Comparison of ENCODE assay signal across 8 cellular contexts in genomic region chr12:52036587-52037171, GRCh38. TPM values are rescaled to one million over a fixed set of nuclear protein-coding genes. Genes with fewer than 3 reads are reported as not detected.
DNase-seq lines count a peak whose midpoint lies in the region; ATAC-seq and TF ChIP-seq lines count a peak whose summit lies in the region.

No MANE protein-coding gene starts in this region.

- peak; percentile 94 for DNase-seq in right atrium auricular region (ENCODE audit: low spot score)
- peak; percentile 90 to 95 for DNase-seq in psoas muscle
- DNase-seq in uterus: peak; percentile 91 to 94

- H3K4me3 Mint-ChIP-seq in T-helper 1 cell treated with Interleukin-12 subunit alpha and Interleukin-12 subunit beta and Interleukin-4 antibody, amounts not matched to agents 30 μg/mL and 1 μg/mL, for 36 hours: peak overlapping the region; percentile 42

- peak; percentile 45 for TF ChIP-seq EP300 in Ishikawa (IDR thresholded peaks at IDR 0.05; ENCODE audit: borderline replicate concordance)

- WGBS in psoas muscle, 3 donors: 4 to 21% (median 4%) methylated on average over 27 to 53 of the region's 53 CpGs

- peak overlapping the region; percentile 85 for H3K4me3 ChIP-seq in BLaER1
- H3K4me3 ChIP-seq in right atrium auricular region: peak overlapping the region; percentile 81 to 86
- H3K4me3 ChIP-seq in psoas muscle: peak overlapping the region; percentile 62
- peak overlapping the region; percentile 22 to 29 for H3K4me3 ChIP-seq in uterus

- H3K4me1 ChIP-seq in BLaER1 (peaks cover 85% of the 10 kb centered on the region), right atrium auricular region (peaks cover 0 to 76% of the 10 kb centered on the region in 2 donors), psoas muscle (peaks cover 55% of the 10 kb centered on the region), uterus (peaks cover 13 to 18% of the 10 kb centered on the region in 2 donors)

- ATAC-seq in GM19395 (IDR thresholded peaks at IDR 0.05; ENCODE audit: unreplicated experiment) (peak; percentile 41), psoas muscle (peak; percentile 72 to 79 (median 72))

- H3K4me1 Mint-ChIP-seq in T-helper 1 cell treated with Interleukin-12 subunit alpha and Interleukin-12 subunit beta and Interleukin-4 antibody, amounts not matched to agents 30 μg/mL and 1 μg/mL, for 36 hours (ENCODE audit: low read depth): peaks cover 29% of the 10 kb centered on the region

- no peaks in the 10 kb centered on the region for H3K9me3 Mint-ChIP-seq in T-helper 1 cell treated with Interleukin-12 subunit alpha and Interleukin-12 subunit beta and Interleukin-4 antibody, amounts not matched to agents 30 μg/mL and 1 μg/mL, for 36 hours

- intact Hi-C loops in psoas muscle (cut with DNase I) (no loop called here), uterus (cut with DNase I; ENCODE audit: low total_unique reads) (no loop called here)

- H3K27ac ChIP-seq in BLaER1 (peak overlapping the region; percentile 67), angular gyrus (ENCODE audit: low read depth, low read length) (peak overlapping the region; percentile 85), right atrium auricular region (peak overlapping the region; percentile 94 to 99), psoas muscle (peak overlapping the region; percentile 93), uterus (peak overlapping the region; percentile 96 to 98)

- H3K9me3 ChIP-seq in BLaER1: no peaks in the 10 kb centered on the region
- H3K9me3 ChIP-seq in right atrium auricular region: no peaks in the 10 kb centered on the region
- H3K9me3 ChIP-seq in psoas muscle: no peaks in the 10 kb centered on the region
- H3K9me3 ChIP-seq in uterus: no peaks in the 10 kb centered on the region

- peak overlapping the region; percentile 70 for H3K9ac ChIP-seq in BLaER1

- H3K36me3 Mint-ChIP-seq in T-helper 1 cell treated with Interleukin-12 subunit alpha and Interleukin-12 subunit beta and Interleukin-4 antibody, amounts not matched to agents 30 μg/mL and 1 μg/mL, for 36 hours (ENCODE audit: low read depth): no peaks in the 10 kb centered on the region

- no peak overlapping the region for H3K27ac Mint-ChIP-seq in T-helper 1 cell treated with Interleukin-12 subunit alpha and Interleukin-12 subunit beta and Interleukin-4 antibody, amounts not matched to agents 30 μg/mL and 1 μg/mL, for 36 hours

- TF ChIP-seq CTCF in right atrium auricular region (IDR thresholded peaks at IDR 0.05): no peak
- TF ChIP-seq CTCF in psoas muscle (IDR thresholded peaks at IDR 0.05): no peak
- peak in 2 of 4 experiments; percentile 12 to 25 for TF ChIP-seq CTCF in uterus (IDR thresholded peaks at IDR 0.05)

- peak; percentile 68 to 74 for TF ChIP-seq POLR2A in uterus (IDR thresholded peaks at IDR 0.05)

- H4K20me1 ChIP-seq in BLaER1: peaks cover 36% of the 10 kb centered on the region

- no peaks in the 10 kb centered on the region for H3K27me3 ChIP-seq in BLaER1
- no peaks in the 10 kb centered on the region for H3K27me3 ChIP-seq in right atrium auricular region
- no peaks in the 10 kb centered on the region for H3K27me3 ChIP-seq in psoas muscle (ENCODE audit: insufficient read depth in 3 of 3, low read length in 2 of 3)
- no peaks in the 10 kb centered on the region for H3K27me3 ChIP-seq in uterus

- no peak for TF ChIP-seq RAD21 in Ishikawa (IDR thresholded peaks at IDR 0.05; ENCODE audit: low read depth)

- no peaks in the 10 kb centered on the region for H3K36me3 ChIP-seq in BLaER1
- H3K36me3 ChIP-seq in right atrium auricular region: no peaks in the 10 kb centered on the region
- no peaks in the 10 kb centered on the region for H3K36me3 ChIP-seq in psoas muscle (ENCODE audit: insufficient read depth in 1 of 2, low read depth in 1 of 2)
- H3K36me3 ChIP-seq in uterus: no peaks in the 10 kb centered on the region

- H3K4me2 ChIP-seq in BLaER1: peak overlapping the region; percentile 97

- peaks cover 49% of the 10 kb centered on the region for H3K27me3 Mint-ChIP-seq in T-helper 1 cell treated with Interleukin-12 subunit alpha and Interleukin-12 subunit beta and Interleukin-4 antibody, amounts not matched to agents 30 μg/mL and 1 μg/mL, for 36 hours (ENCODE audit: low read depth)

TF ChIP-seq in Ishikawa, 13 proteins besides CTCF, POLR2A, EP300 and RAD21:
- no peak for TF ChIP-seq ZBTB7A (IDR thresholded peaks at IDR 0.05; ENCODE audit: low read depth)
- no peak; the same call in 1 of the 2 replicates for TF ChIP-seq TAF1 (IDR thresholded peaks at IDR 0.05; ENCODE audit: low read depth)
- TF ChIP-seq, protein P1, sequence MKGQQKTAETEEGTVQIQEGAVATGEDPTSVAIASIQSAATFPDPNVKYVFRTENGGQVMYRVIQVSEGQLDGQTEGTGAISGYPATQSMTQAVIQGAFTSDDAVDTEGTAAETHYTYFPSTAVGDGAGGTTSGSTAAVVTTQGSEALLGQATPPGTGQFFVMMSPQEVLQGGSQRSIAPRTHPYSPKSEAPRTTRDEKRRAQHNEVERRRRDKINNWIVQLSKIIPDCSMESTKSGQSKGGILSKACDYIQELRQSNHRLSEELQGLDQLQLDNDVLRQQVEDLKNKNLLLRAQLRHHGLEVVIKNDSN (IDR thresholded peaks at IDR 0.05): no peak
- no peak for TF ChIP-seq FOXM1 (IDR thresholded peaks at IDR 0.05; ENCODE audit: borderline replicate concordance, low read depth)
- TF ChIP-seq, protein P2, sequence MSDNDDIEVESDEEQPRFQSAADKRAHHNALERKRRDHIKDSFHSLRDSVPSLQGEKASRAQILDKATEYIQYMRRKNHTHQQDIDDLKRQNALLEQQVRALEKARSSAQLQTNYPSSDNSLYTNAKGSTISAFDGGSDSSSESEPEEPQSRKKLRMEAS (IDR thresholded peaks at IDR 0.05): no peak
- TF ChIP-seq NFIC (IDR thresholded peaks at IDR 0.05): 0 out of 2 replicates have a peak, but pooled peaks have one; percentile 30
- TF ChIP-seq EGR1 (IDR thresholded peaks at IDR 0.05): peak; percentile 23; the same call in 1 of the 2 replicates
- no peak for TF ChIP-seq REST (IDR thresholded peaks at IDR 0.05; ENCODE audit: low read depth)
- peak; percentile 75 for TF ChIP-seq TCF12 (IDR thresholded peaks at IDR 0.05; ENCODE audit: low read depth)
- TF ChIP-seq CREB1 (IDR thresholded peaks at IDR 0.05; ENCODE audit: low read depth): peak; percentile 79
- TF ChIP-seq CEBPB (IDR thresholded peaks at IDR 0.05): peak; percentile 53; the same call in 1 of the 2 replicates
- TF ChIP-seq YY1 (IDR thresholded peaks at IDR 0.05; ENCODE audit: low read depth): no peak
- TF ChIP-seq TEAD4 (IDR thresholded peaks at IDR 0.05): peak; percentile 78

RNA-seq across cellular contexts. Expression of gene NR4A1, which starts 14.6 kb away (rescaled TPM):
- total RNA-seq in right atrium auricular region (100 to 1,000 TPM; 150 to 238 TPM), psoas muscle (10 to 100 TPM; 17.5 to 92.8 (median 56.9) TPM), uterus (100 to 1,000 TPM in 3 of 4 donors, 10 to 100 TPM in 1; 31.7 to 297 (median 135) TPM)
- 10 to 100 TPM; 35.5 to 74.0 (median 50.2) TPM for polyA plus RNA-seq in psoas muscle

RNA-seq across cellular contexts. Expression of gene TAMALIN, which starts 29.9 kb away (rescaled TPM):
- total RNA-seq in right atrium auricular region: 10 to 100 TPM; 17.6 to 23.2 TPM
- 10 to 100 TPM in 3 of 4 donors, 1 to 10 TPM in 1; 8.0 to 12.8 (median 11.5) TPM for total RNA-seq in psoas muscle
- 1 to 10 TPM; 5.5 to 9.6 (median 6.8) TPM for polyA plus RNA-seq in psoas muscle
- total RNA-seq in uterus: 100 to 1,000 TPM in 1 of 4 donors, 10 to 100 TPM in 2, 1 to 10 TPM in 1; 6.4 to 153 (median 42.1) TPM

RNA-seq across cellular contexts. Expression of gene ATG101, which starts 33.1 kb away (rescaled TPM):
- total RNA-seq in right atrium auricular region (10 to 100 TPM; 26.8 to 36.9 TPM), psoas muscle (10 to 100 TPM; 25.1 to 35.3 (median 26.5) TPM), uterus (10 to 100 TPM; 28.3 to 42.1 (median 37.2) TPM)
- 100 to 1,000 TPM in 1 of 3 donors, 10 to 100 TPM in 2; 39.5 to 154 (median 90.0) TPM for polyA plus RNA-seq in psoas muscle

RNA-seq across cellular contexts. Expression of gene SMIM41, which starts 42.8 kb away (rescaled TPM):
- total RNA-seq in right atrium auricular region: 1 to 10 TPM in 1 of 2 donors, under 1 TPM in 1; 0.44 to 3.2 TPM
- total RNA-seq in psoas muscle: under 1 TPM in 2 of 4 donors, not detected in 2; 0.16 to 0.32 TPM
- under 1 TPM in 1 of 3 donors, not detected in 2; 0.20 TPM for polyA plus RNA-seq in psoas muscle
- total RNA-seq in uterus: not detected

Comparison
In these comparisons a context has a peak if more than half of its experiments do, and no peak if none do; other contexts are left out.
1. Peak in every context shown above with its lines: DNase-seq, ATAC-seq, H3K4me3 ChIP-seq and H3K27ac ChIP-seq.
2. H3K4me3 ChIP-seq: peak in every context shown above with its lines; median percentile 85 in BLaER1; 84 in right atrium auricular region; 62 in psoas muscle; 26 in uterus.